Comparison of ENCODE assay signal across 10 cellular contexts in the genomic region with DNA sequence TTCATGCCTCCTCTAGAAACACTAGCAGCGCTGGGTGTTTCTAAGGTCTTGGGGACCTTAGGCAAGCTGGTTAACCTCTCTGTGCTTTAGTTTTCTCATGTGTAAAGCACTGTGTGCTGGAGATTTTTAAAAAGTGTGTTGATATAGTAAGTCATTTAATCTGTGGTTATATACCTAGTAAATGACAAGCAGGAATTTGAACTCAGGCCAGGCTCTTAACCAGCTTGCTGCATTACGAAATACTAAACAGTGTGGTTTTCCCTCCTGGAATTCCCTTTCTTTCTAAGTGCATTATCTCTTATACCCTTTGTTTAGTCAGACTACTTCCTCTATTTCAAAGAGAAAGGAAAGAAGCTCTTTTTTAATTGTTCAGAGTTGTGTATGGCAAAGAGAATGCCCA. TPM values are rescaled to one million over a fixed set of nuclear protein-coding genes. Genes with fewer than 3 reads are reported as not detected.
DNase-seq lines count a peak whose midpoint lies in the region; FAIRE-seq and TF ChIP-seq lines count a peak whose summit lies in the region.
"Had no signal": no experiment of that assay in that cellular context is flagged by ENCODE, and none has a peak within 500 bp of the region (broad histone marks: within the 10 kb centered on the region; RNA-seq: fewer than 3 reads in every experiment).

No MANE protein-coding gene starts in this region.

- DNase-seq in HCEC 1CT (peak; percentile 90), T1000 (lab: John Stamatoyannopoulos, UW) (peak; percentile 25), foreskin fibroblast (peak; percentile 67 to 80), small intestine (peak; percentile 71), NCI-H748 (lab: John Stamatoyannopoulos, UW; ENCODE audit: unreplicated experiment) (no peak), ovary (no peak), cerebellum (ENCODE audit: low spot score) (no peak)
- DNase-seq in activated CD4-positive, alpha-beta T cell treated with anti-CD3 and anti-CD28 coated beads for 48 hours: no peak
- DNase-seq: spleen had no signal

- 44 to 50% (median 44%) methylated on average over 2 of the region's 2 CpGs for WGBS in small intestine, 3 donors
- 67 to 78% (median 68%) methylated on average over 2 of the region's 2 CpGs for WGBS in ovary, 3 donors

- H3K9me3 ChIP-seq in small intestine (ENCODE audit: control insufficient read depth, low read depth) (no peaks in the 10 kb centered on the region), ovary (no peaks in the 10 kb centered on the region)
- H3K9me3 ChIP-seq: spleen had no signal

- H3K4me1 ChIP-seq in small intestine (ENCODE audit: control insufficient read depth in 2 of 2, insufficient read depth in 1 of 2, low read depth in 1 of 2, low read length in 1 of 2) (peaks cover 2 to 3% of the 10 kb centered on the region in 2 donors), ovary (ENCODE audit: insufficient read depth) (peaks cover 5% of the 10 kb centered on the region)

- TF ChIP-seq POLR2A in ovary (IDR thresholded peaks at IDR 0.05): no peak

- no peaks in the 10 kb centered on the region for H3K36me3 ChIP-seq in small intestine (ENCODE audit: control insufficient read depth in 2 of 2, insufficient read depth in 2 of 2, low read length in 2 of 2)
- H3K36me3 ChIP-seq in ovary: no peaks in the 10 kb centered on the region
- H3K36me3 ChIP-seq: spleen had no signal

- intact Hi-C loops in ovary (cut with DNase I): loop anchor here in 1 of 4 donors (5.0 kb wide), 1 partner anchor 281 kb away; no protein-coding TSS in a partner anchor

- no peak overlapping the region for H3K27ac ChIP-seq in small intestine (ENCODE audit: low read depth in 1 of 2, low read length in 1 of 2)
- H3K27ac ChIP-seq in ovary: no peak overlapping the region
- H3K27ac ChIP-seq: coronary artery, spleen had no signal

- H3K27me3 ChIP-seq in small intestine (ENCODE audit: control insufficient read depth in 2 of 2, insufficient read depth in 2 of 2, low read length in 2 of 2) (no peaks in the 10 kb centered on the region), ovary (no peaks in the 10 kb centered on the region)

- no peak for TF ChIP-seq EP300 in ovary (IDR thresholded peaks at IDR 0.05)

- TF ChIP-seq CTCF in foreskin fibroblast (IDR thresholded peaks at IDR 0.05; ENCODE audit: low read depth, low read length): no peak
- no peak for TF ChIP-seq CTCF in ovary (IDR thresholded peaks at IDR 0.05)

- H3K4me3 ChIP-seq in foreskin fibroblast (ENCODE audit: low read depth in 1 of 2, low read length in 2 of 2): no peak overlapping the region
- H3K4me3 ChIP-seq in small intestine (ENCODE audit: low read depth in 1 of 2, low read length in 2 of 2): no peak overlapping the region
- H3K4me3 ChIP-seq in ovary: no peak overlapping the region
- H3K4me3 ChIP-seq: coronary artery, spleen had no signal

- FAIRE-seq in small intestine (lab: Jason Lieb, UNC): no peak

RNA-seq across cellular contexts. Expression of gene NEO1, which starts 26.5 kb away (rescaled TPM):
- 10 to 100 TPM in 2 of 3 donors, 1 to 10 TPM in 1; 8.4 to 28.8 (median 14.5) TPM for polyA plus RNA-seq in small intestine
- total RNA-seq in ovary: 10 to 100 TPM; 22.8 to 51.3 (median 40.7) TPM
- 10 to 100 TPM; 23.8 to 54.7 TPM for polyA plus RNA-seq in ovary
- 142 TPM for total RNA-seq in cerebellum

Comparison
In these comparisons a context has a peak if more than half of its experiments do, and no peak if none do; other contexts are left out.
1. DNase-seq: peak in HCEC 1CT (single experiment), T1000 (single experiment), foreskin fibroblast (2 of 2) and small intestine (single experiment); none in activated CD4-positive, alpha-beta T cell treated with anti-CD3 and anti-CD28 coated beads for 48 hours (single experiment), NCI-H748 (single experiment), ovary (0 of 5) and cerebellum (single experiment).